Comparison of ENCODE assay signal across 8 cellular contexts in the genomic region with DNA sequence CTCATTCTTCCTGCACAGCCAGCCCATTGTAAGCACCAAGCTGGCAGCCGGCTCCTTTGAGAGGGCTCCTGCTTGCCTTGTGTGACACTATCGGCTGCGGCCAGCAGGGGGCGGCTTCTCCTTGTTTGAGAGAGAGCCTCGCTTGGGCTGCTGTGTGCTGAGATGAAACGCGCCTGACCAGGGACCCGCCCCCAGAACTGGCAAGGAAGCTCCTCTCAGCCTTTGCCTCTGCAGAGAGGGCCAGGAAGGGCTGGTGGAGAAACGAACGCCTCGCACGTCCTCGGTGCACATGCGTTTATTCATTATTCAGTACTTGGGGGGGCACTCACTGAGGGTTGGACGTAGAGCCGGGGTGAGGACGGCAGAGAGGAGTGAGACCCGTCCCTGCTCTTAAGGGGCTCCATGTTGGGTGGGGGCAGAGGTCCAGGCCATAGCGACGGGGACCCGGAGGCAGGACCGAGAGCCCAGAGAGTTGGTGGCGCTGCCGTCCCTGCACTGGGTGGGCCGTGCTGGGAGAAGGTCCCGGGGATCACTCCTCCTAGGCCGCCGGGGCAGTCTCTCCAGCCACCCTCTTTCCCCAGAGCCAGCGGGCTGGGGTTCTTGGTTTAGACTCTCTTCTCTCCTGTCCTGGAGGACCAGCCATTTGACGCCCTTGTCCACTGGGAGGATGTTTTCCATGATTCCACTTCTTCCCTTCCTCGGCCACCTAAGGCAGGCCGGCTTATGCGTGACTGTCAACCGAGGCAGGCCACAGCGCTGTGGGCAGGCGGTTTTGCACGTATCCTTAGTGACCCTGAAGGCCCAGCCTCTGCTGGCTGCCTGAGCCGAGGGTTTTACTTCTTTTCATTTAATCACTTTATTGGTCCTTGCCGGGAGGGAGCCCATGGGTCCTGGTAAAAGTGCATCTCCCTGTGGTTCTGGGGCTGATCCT.
DNase-seq lines count a peak whose midpoint lies in the region; ATAC-seq and TF ChIP-seq lines count a peak whose summit lies in the region.

No MANE protein-coding gene starts in this region.

- TF ChIP-seq CTCF in GM12873 (IDR thresholded peaks at IDR 0.05; ENCODE audit: insufficient read depth, low read depth, low read length, missing control alignments) = peak; percentile 87
- TF ChIP-seq CTCF in psoas muscle (IDR thresholded peaks at IDR 0.05) = peak; percentile 95
- peak; percentile 93 to 97 (median 94) for TF ChIP-seq CTCF in uterus (IDR thresholded peaks at IDR 0.05)

- H3K4me1 ChIP-seq in psoas muscle = no peaks in the 10 kb centered on the region
- H3K4me1 ChIP-seq in uterus = peaks cover 3 to 10% of the 10 kb centered on the region in 2 donors

- POLR2A ChIA-PET in activated naive CD8-positive, alpha-beta T cell treated with anti-CD3 and anti-CD28 coated beads, Interleukin-2, amount 10 ng/mL, durations not matched to agents 7 days and 5 days (lab: Charles Lee) = interaction anchor here (0.6 to 2.5 kb wide), 7 partner anchors 11 to 448 kb away, joined by 3 to 11 read pairs (median 4); partner anchors contain the start of gene HMGB1

- TF ChIP-seq POLR2A in uterus (IDR thresholded peaks at IDR 0.05) = peak in 1 of 2 donors; percentile 14

- WGBS in psoas muscle, 3 donors = 49 to 50% (median 49%) methylated on average over 37 to 39 of the region's 39 CpGs

- no peaks in the 10 kb centered on the region for H3K9me3 Mint-ChIP-seq in activated naive CD8-positive, alpha-beta T cell treated with anti-CD3 and anti-CD28 coated beads, Interleukin-2, amount 10 ng/mL, durations not matched to agents 7 days and 5 days

- ATAC-seq in HG02642 (IDR thresholded peaks at IDR 0.05; ENCODE audit: poor library complexity, unreplicated experiment) (peak; percentile 92), psoas muscle (peak; percentile 95 to 99 (median 96))
- peak; percentile 100 for ATAC-seq in activated naive CD8-positive, alpha-beta T cell treated with anti-CD3 and anti-CD28 coated beads, Interleukin-2, amount 10 ng/mL, durations not matched to agents 7 days and 5 days (ENCODE audit: low read depth)

- H3K4me3 Mint-ChIP-seq in activated naive CD8-positive, alpha-beta T cell treated with anti-CD3 and anti-CD28 coated beads, Interleukin-2, amount 10 ng/mL, durations not matched to agents 7 days and 5 days = peak overlapping the region; percentile 42

- H3K27ac ChIP-seq in psoas muscle (no peak overlapping the region), uterus (peak overlapping the region; percentile 68 to 72)

- H3K9me3 ChIP-seq in psoas muscle = no peaks in the 10 kb centered on the region
- no peaks in the 10 kb centered on the region for H3K9me3 ChIP-seq in uterus

- H3K4me3 ChIP-seq in psoas muscle (peak overlapping the region; percentile 15), uterus (no peak overlapping the region)

- H3K27ac Mint-ChIP-seq in activated naive CD8-positive, alpha-beta T cell treated with anti-CD3 and anti-CD28 coated beads, Interleukin-2, amount 10 ng/mL, durations not matched to agents 7 days and 5 days = peak overlapping the region; percentile 86

- DNase-seq in NCI-H146 (lab: John Stamatoyannopoulos, UW) (peak; percentile 95), SW480 (ENCODE audit: low spot score) (peak; percentile 85), cardiac septum (ENCODE audit: low spot score) (peak; percentile 97), psoas muscle (peak; percentile 97), uterus (peak; percentile 98 to 99)
- DNase-seq in activated naive CD8-positive, alpha-beta T cell treated with anti-CD3 and anti-CD28 coated beads, Interleukin-2, amount 10 ng/mL, durations not matched to agents 7 days and 5 days = peak; percentile 98

- no peaks in the 10 kb centered on the region for H3K36me3 ChIP-seq in psoas muscle (ENCODE audit: insufficient read depth in 1 of 2, low read depth in 1 of 2)
- H3K36me3 ChIP-seq in uterus = no peaks in the 10 kb centered on the region

- peaks cover 10% of the 10 kb centered on the region for H3K27me3 Mint-ChIP-seq in activated naive CD8-positive, alpha-beta T cell treated with anti-CD3 and anti-CD28 coated beads, Interleukin-2, amount 10 ng/mL, durations not matched to agents 7 days and 5 days

- H3K36me3 Mint-ChIP-seq in activated naive CD8-positive, alpha-beta T cell treated with anti-CD3 and anti-CD28 coated beads, Interleukin-2, amount 10 ng/mL, durations not matched to agents 7 days and 5 days = no peaks in the 10 kb centered on the region

- no peaks in the 10 kb centered on the region for H3K27me3 ChIP-seq in psoas muscle (ENCODE audit: insufficient read depth in 3 of 3, low read length in 2 of 3)
- no peaks in the 10 kb centered on the region for H3K27me3 ChIP-seq in uterus

- H3K4me1 Mint-ChIP-seq in activated naive CD8-positive, alpha-beta T cell treated with anti-CD3 and anti-CD28 coated beads, Interleukin-2, amount 10 ng/mL, durations not matched to agents 7 days and 5 days = peaks cover 7% of the 10 kb centered on the region

- intact Hi-C loops in cardiac septum (cut with DNase I) = loop anchor here (2.0 to 10.0 kb wide), 5 partner anchors 199 to 912 kb away; no protein-coding TSS in a partner anchor
- intact Hi-C loops in psoas muscle (cut with DNase I) = loop anchor here (5.0 to 10.0 kb wide), 7 partner anchors 204 to 909 kb away; partner anchors contain the start of gene HMGB1 (in 1 of the 2)
- intact Hi-C loops in uterus (cut with DNase I; ENCODE audit: low total_unique reads) = loop anchor here (2.0 to 5.0 kb wide), 3 partner anchors 202 to 669 kb away; no protein-coding TSS in a partner anchor
